In genomic region chr14:68546839-68547238, GRCh38 we compare ENCODE assay signal across 13 cellular contexts.
DNase-seq lines count a peak whose midpoint lies in the region; ATAC-seq and TF ChIP-seq lines count a peak whose summit lies in the region.
"Had no signal": no experiment of that assay in that cellular context is flagged by ENCODE, and none has a peak within 500 bp of the region (broad histone marks: within the 10 kb centered on the region; RNA-seq: fewer than 3 reads in every experiment).

No MANE protein-coding gene starts in this region.

- H3K27ac Mint-ChIP-seq in HFFc6: peak overlapping the region; percentile 100
- H3K27ac Mint-ChIP-seq in activated CD4-positive, alpha-beta memory T cell treated with anti-CD3 and anti-CD28 coated beads for 36 hours: no peak overlapping the region
- H3K27ac Mint-ChIP-seq: activated naive CD8-positive, alpha-beta T cell treated with anti-CD3 and anti-CD28 coated beads, Interleukin-2, amount 10 ng/mL, durations not matched to agents 7 days and 5 days had no signal

- peaks cover 100% of the 10 kb centered on the region for H3K4me1 Mint-ChIP-seq in HFFc6 (ENCODE audit: low read depth)
- H3K4me1 Mint-ChIP-seq in activated CD4-positive, alpha-beta memory T cell treated with anti-CD3 and anti-CD28 coated beads for 36 hours (ENCODE audit: low read depth): no peaks in the 10 kb centered on the region

- peaks cover 3% of the 10 kb centered on the region for H3K79me2 ChIP-seq in mammary epithelial cell (ENCODE audit: insufficient read depth, low read length)

- BruUV-seq in mammary epithelial cell (replicated peaks; lab: Mats Ljungman, UMichigan): no TSS peak

- POLR2A ChIA-PET in activated CD4-positive, alpha-beta memory T cell treated with anti-CD3 and anti-CD28 coated beads for 36 hours (lab: Charles Lee): no interaction called here

- no peak overlapping the region for H2AFZ ChIP-seq in mammary epithelial cell (ENCODE audit: low read depth, low read length)

- H3K4me1 ChIP-seq in mammary epithelial cell (ENCODE audit: insufficient read depth, low read length) (peaks cover 87% of the 10 kb centered on the region), suprapubic skin (peaks cover 88% of the 10 kb centered on the region)

- no peak for TF ChIP-seq POLR2A in suprapubic skin (IDR thresholded peaks at IDR 0.05)

- TF ChIP-seq EP300 in suprapubic skin (IDR thresholded peaks at IDR 0.05): no peak

- TF ChIP-seq CTCF in HFFc6 (IDR thresholded peaks at IDR 0.05) (no peak), mammary epithelial cell (conservative IDR thresholded peaks at IDR 0.05 in 1 of 2, IDR thresholded peaks at IDR 0.05 in 1 of 2; ENCODE audit: extremely low read depth in 1 of 2, insufficient read depth in 1 of 2, low read depth in 1 of 2, low read length in 2 of 2) (no peak), suprapubic skin (IDR thresholded peaks at IDR 0.05) (no peak)

- H3K9me3 ChIP-seq in mammary epithelial cell (replicated peaks; ENCODE audit: insufficient read depth, low read length): no peaks in the 10 kb centered on the region
- H3K9me3 ChIP-seq in suprapubic skin: no peaks in the 10 kb centered on the region

- intact Hi-C loops in mammary epithelial cell (cut with micrococcal nuclease): loop anchor here (1.0 to 5.0 kb wide), 9 partner anchors 26 to 405 kb away; no protein-coding TSS in a partner anchor
- intact Hi-C loops in activated CD4-positive, alpha-beta memory T cell treated with anti-CD3 and anti-CD28 coated beads for 36 hours (cut with micrococcal nuclease): no loop called here

- peak overlapping the region; percentile 42 for H3K4me2 ChIP-seq in mammary epithelial cell (ENCODE audit: insufficient read depth, low read depth, low read length)

- H3K27me3 Mint-ChIP-seq in HFFc6 (ENCODE audit: insufficient read depth): peaks cover 3% of the 10 kb centered on the region
- H3K27me3 Mint-ChIP-seq in activated CD4-positive, alpha-beta memory T cell treated with anti-CD3 and anti-CD28 coated beads for 36 hours: no peaks in the 10 kb centered on the region

- no peaks in the 10 kb centered on the region for H4K20me1 ChIP-seq in mammary epithelial cell (ENCODE audit: insufficient read depth, low read length)

- H3K27ac ChIP-seq in mammary epithelial cell (ENCODE audit: insufficient read depth, low read depth, low read length) (peak overlapping the region; percentile 98), suprapubic skin (peak overlapping the region; percentile 98)

- in situ Hi-C loops in mammary epithelial cell (cut with MboI; ENCODE audit: low sequenced_read_pairs in 2 of 2): loop anchor here in 1 of 2 donors (25.0 kb wide), 2 partner anchors 240 to 610 kb away; partner anchors contain the start of gene ZFP36L1

- no peaks in the 10 kb centered on the region for H3K36me3 ChIP-seq in mammary epithelial cell (ENCODE audit: insufficient read depth, low read length)
- H3K36me3 ChIP-seq in suprapubic skin: no peaks in the 10 kb centered on the region

- H3K9ac ChIP-seq in mammary epithelial cell (ENCODE audit: insufficient read depth, low read length): peak overlapping the region; percentile 93

- ATAC-seq in GM18861 (IDR thresholded peaks at IDR 0.05; ENCODE audit: unreplicated experiment): no peak

- no peaks in the 10 kb centered on the region for H3K27me3 ChIP-seq in mammary epithelial cell (ENCODE audit: insufficient read depth, low read length)
- no peaks in the 10 kb centered on the region for H3K27me3 ChIP-seq in suprapubic skin

- WGBS in mammary epithelial cell (ENCODE audit: low coverage, missing lambda C conversion rate): 18% methylated on average over 5 of the region's 5 CpGs
- WGBS in suprapubic skin: 76% methylated on average over 5 of the region's 5 CpGs

- H3K4me3 Mint-ChIP-seq in HFFc6: peak overlapping the region; percentile 81
- no peak overlapping the region for H3K4me3 Mint-ChIP-seq in activated CD4-positive, alpha-beta memory T cell treated with anti-CD3 and anti-CD28 coated beads for 36 hours
- H3K4me3 Mint-ChIP-seq: activated naive CD8-positive, alpha-beta T cell treated with anti-CD3 and anti-CD28 coated beads, Interleukin-2, amount 10 ng/mL, durations not matched to agents 7 days and 5 days had no signal

- peak; percentile 86 for DNase-seq in HFFc6
- peak; percentile 95 for DNase-seq in mammary epithelial cell
- peak; percentile 88 for DNase-seq in kidney tubule cell (ENCODE audit: low spot score)
- DNase-seq in suprapubic skin (ENCODE audit: low spot score in 2 of 2): no peak
- DNase-seq in activated effector memory CD4-positive, alpha-beta T cell treated with Interleukin-2 at 50 U/mL for 16 hours: no peak
- no peak for DNase-seq in activated CD4-positive, alpha-beta memory T cell treated with anti-CD3 and anti-CD28 coated beads for 36 hours
- DNase-seq in NCI-H446 treated with DMSO at 0.1 percent for 48 hours (lab: John Stamatoyannopoulos, UW): no peak
- DNase-seq: activated naive CD8-positive, alpha-beta T cell treated with anti-CD3 and anti-CD28 coated beads, Interleukin-2, amount 10 ng/mL, durations not matched to agents 7 days and 5 days; GF-D8; NCI-H187; stimulated activated CD4-positive, alpha-beta T cell treated with anti-CD3 and anti-CD28 coated beads, Interleukin-4, amount 100 ng/mL, for 4 hours; T-helper 9 cell had no signal

- CTCF ChIA-PET in mammary epithelial cell (lab: Charles Lee; ENCODE audit: low non-redundant PET): interaction anchor here (0.6 kb wide), 1 partner anchor 80 kb away, joined by 5 read pairs; no protein-coding TSS in a partner anchor
- CTCF ChIA-PET in activated CD4-positive, alpha-beta memory T cell treated with anti-CD3 and anti-CD28 coated beads for 36 hours (lab: Charles Lee): no interaction called here

- dilution Hi-C loops in mammary epithelial cell (cut with HindIII; ENCODE audit: low sequenced_read_pairs): no loop called here

- no peaks in the 10 kb centered on the region for H3K9me3 Mint-ChIP-seq in HFFc6
- no peaks in the 10 kb centered on the region for H3K9me3 Mint-ChIP-seq in activated CD4-positive, alpha-beta memory T cell treated with anti-CD3 and anti-CD28 coated beads for 36 hours
- H3K9me3 Mint-ChIP-seq: activated naive CD8-positive, alpha-beta T cell treated with anti-CD3 and anti-CD28 coated beads, Interleukin-2, amount 10 ng/mL, durations not matched to agents 7 days and 5 days had no signal

- H3K4me3 ChIP-seq in mammary epithelial cell (replicated peaks in 1 of 3; ENCODE audit: insufficient read depth in 1 of 3, low read depth in 2 of 3, low read length in 3 of 3) (peak overlapping the region in 1 of 3 experiments; percentile 5), suprapubic skin (no peak overlapping the region)

- H3K36me3 Mint-ChIP-seq in HFFc6 (ENCODE audit: low read depth): 0 out of 2 replicates have a peak, but pooled peaks cover 5% of the 10 kb centered on the region
- H3K36me3 Mint-ChIP-seq in activated CD4-positive, alpha-beta memory T cell treated with anti-CD3 and anti-CD28 coated beads for 36 hours: no peaks in the 10 kb centered on the region
- H3K36me3 Mint-ChIP-seq: activated naive CD8-positive, alpha-beta T cell treated with anti-CD3 and anti-CD28 coated beads, Interleukin-2, amount 10 ng/mL, durations not matched to agents 7 days and 5 days had no signal

Comparison
In these comparisons a context has a peak if more than half of its experiments do, and no peak if none do; other contexts are left out.
1. DNase-seq: peak in HFFc6 (single experiment), mammary epithelial cell (single experiment) and kidney tubule cell (single experiment); none in suprapubic skin (0 of 2), activated effector memory CD4-positive, alpha-beta T cell treated with Interleukin-2 at 50 U/mL for 16 hours (single experiment), activated CD4-positive, alpha-beta memory T cell treated with anti-CD3 and anti-CD28 coated beads for 36 hours (single experiment) and NCI-H446 treated with DMSO at 0.1 percent for 48 hours (single experiment).